Comparison of ENCODE assay signal across 8 cellular contexts in genomic region chr1:226677121-226678020, GRCh38.
DNase-seq lines count a peak whose midpoint lies in the region; ATAC-seq and TF ChIP-seq lines count a peak whose summit lies in the region.

No MANE protein-coding gene starts in this region.

- peak overlapping the region; percentile 62 for H3K4me2 ChIP-seq in smooth muscle cell

- no peaks in the 10 kb centered on the region for H3F3A ChIP-seq in smooth muscle cell (ENCODE audit: low read depth)

- WGBS in adrenal gland, 4 donors, result 50 to 51% (median 50%) methylated on average over 11 of the region's 11 CpGs
- 77% methylated on average over 11 of the region's 11 CpGs for WGBS in smooth muscle cell (ENCODE audit: low lambda C conversion rate)

- H2AFZ ChIP-seq in smooth muscle cell (ENCODE audit: low read depth), result no peak overlapping the region

- H3K79me2 ChIP-seq in smooth muscle cell (ENCODE audit: low read depth), result peaks cover 18% of the 10 kb centered on the region

- H3K27me3 ChIP-seq in SJCRH30, result no peaks in the 10 kb centered on the region
- H3K27me3 ChIP-seq in adrenal gland, result no peaks in the 10 kb centered on the region
- H3K27me3 ChIP-seq in smooth muscle cell (ENCODE audit: low read depth), result no peaks in the 10 kb centered on the region

- peak overlapping the region; percentile 12 for H3K9ac ChIP-seq in smooth muscle cell (ENCODE audit: low read depth)

- no peaks in the 10 kb centered on the region for H3K36me3 ChIP-seq in SJCRH30
- no peaks in the 10 kb centered on the region for H3K36me3 ChIP-seq in adrenal gland (replicated peaks in 1 of 2)
- H3K36me3 ChIP-seq in smooth muscle cell (ENCODE audit: low read depth), result no peaks in the 10 kb centered on the region

- H3K27ac ChIP-seq in SJCRH30, result peak overlapping the region; percentile 29
- H3K27ac ChIP-seq in adrenal gland, result peak overlapping the region; percentile 41 to 96 (median 88)
- H3K27ac ChIP-seq in smooth muscle cell (ENCODE audit: low read depth), result peak overlapping the region; percentile 65

- H3K4me3 ChIP-seq in SJCRH30 (no peak overlapping the region), adrenal gland (peak overlapping the region in 1 of 4 donors; percentile 29), smooth muscle cell (no peak overlapping the region)

- ATAC-seq in HG02884 (IDR thresholded peaks at IDR 0.05; ENCODE audit: unreplicated experiment) (peak; percentile 26), left cardiac atrium (peak; percentile 76 to 82), GM18517 (IDR thresholded peaks at IDR 0.05; ENCODE audit: unreplicated experiment) (no peak)

- no peaks in the 10 kb centered on the region for H4K20me1 ChIP-seq in smooth muscle cell (ENCODE audit: low read depth)

- intact Hi-C loops in adrenal gland (cut with DNase I) (no loop called here), left cardiac atrium (cut with DNase I) (no loop called here)

- TF ChIP-seq CTCF in adrenal gland (IDR thresholded peaks at IDR 0.05) (peak in 2 of 6 experiments; percentile 11 to 31), smooth muscle cell (IDR thresholded peaks at IDR 0.05; ENCODE audit: borderline replicate concordance, insufficient read depth, poor library complexity, severe bottlenecking) (no peak)

- H3K4me1 ChIP-seq in SJCRH30 (peaks cover 53% of the 10 kb centered on the region), adrenal gland (replicated peaks in 1 of 2) (peaks cover 32 to 63% of the 10 kb centered on the region in 2 donors), smooth muscle cell (ENCODE audit: low read depth) (peaks cover 30% of the 10 kb centered on the region)

- no peaks in the 10 kb centered on the region for H3K9me3 ChIP-seq in SJCRH30 (replicated peaks)
- H3K9me3 ChIP-seq in adrenal gland (replicated peaks in 1 of 3), result no peaks in the 10 kb centered on the region
- no peaks in the 10 kb centered on the region for H3K9me3 ChIP-seq in smooth muscle cell (replicated peaks; ENCODE audit: low read depth)

- TF ChIP-seq POLR2A in adrenal gland (IDR thresholded peaks at IDR 0.05), result peak in 1 of 2 donors; percentile 82

- peak; percentile 68 for DNase-seq in CMK (ENCODE audit: low read depth)
- peak; percentile 55 to 62 for DNase-seq in SJCRH30
- peak; percentile 95 to 97 (median 96) for DNase-seq in adrenal gland
- DNase-seq in left cardiac atrium, result peak; percentile 83
- no peak for DNase-seq in smooth muscle cell (lab: John Stamatoyannopoulos, UW; ENCODE audit: unreplicated experiment)
- DNase-seq in NCI-H1930 (lab: John Stamatoyannopoulos, UW), result no peak

Comparison
In these comparisons a context has a peak if more than half of its experiments do, and no peak if none do; other contexts are left out.
1. DNase-seq: peak in CMK (single experiment), SJCRH30 (2 of 2), adrenal gland (7 of 7) and left cardiac atrium (single experiment); none in smooth muscle cell (single experiment) and NCI-H1930 (0 of 2).
2. H3K27ac ChIP-seq: peak in every context shown above with its lines; median percentile 88 in adrenal gland; 65 in smooth muscle cell; 29 in SJCRH30.